ENCODE assay signal across 12 cellular contexts in genomic region chr9:16321461-16322119, GRCh38.
DNase-seq lines count a peak whose midpoint lies in the region; ATAC-seq, FAIRE-seq and TF ChIP-seq lines count a peak whose summit lies in the region.
"Had no signal": no experiment of that assay in that cellular context is flagged by ENCODE, and none has a peak within 500 bp of the region (broad histone marks: within the 10 kb centered on the region; RNA-seq: fewer than 3 reads in every experiment).

No MANE protein-coding gene starts in this region.

- H3K9me3 ChIP-seq in lung (ENCODE audit: control insufficient read depth in 2 of 2, insufficient read depth in 1 of 2, low read length in 1 of 2) = no peaks in the 10 kb centered on the region

- DNase-seq in AG09309 (ENCODE audit: low read depth) (peak; percentile 21), HTR-8/SVneo (ENCODE audit: insufficient read length, low spot score) (peak; percentile 26), lung (ENCODE audit: low spot score) (no peak), cortex of kidney (lab: John Stamatoyannopoulos, UW) (no peak), NCI-H446 treated with DMSO at 0.1 percent for 48 hours (lab: John Stamatoyannopoulos, UW) (no peak)
- DNase-seq in T-helper 2 cell treated with Interferon-gamma antibody and Interleukin-4, amounts not matched to agents 5 μg/mL and 100 μg/mL, for 36 hours (ENCODE audit: low spot score) = no peak
- DNase-seq: activated CD8-positive, alpha-beta memory T cell treated with anti-CD3 and anti-CD28 coated beads, Interleukin-2, amount 10 ng/mL, durations not matched to agents 7 days and 5 days; glutamatergic neuron; stimulated activated CD4-positive, alpha-beta T cell treated with anti-CD3 and anti-CD28 coated beads, Interleukin-1b, Interleukin-23, amount 100 ng/mL, for 48 hours had no signal

- peak overlapping the region; percentile 20 for H3K27ac Mint-ChIP-seq in dendritic cell treated with granulocyte-macrophage colony-stimulating factor and Interleukin-4, amounts not matched to agents 40 ng/mL and 50 ng/mL, for 4 days
- no peak overlapping the region for H3K27ac Mint-ChIP-seq in T-helper 2 cell treated with Interferon-gamma antibody and Interleukin-4, amounts not matched to agents 5 μg/mL and 100 μg/mL, for 36 hours
- H3K27ac Mint-ChIP-seq: activated CD8-positive, alpha-beta memory T cell treated with anti-CD3 and anti-CD28 coated beads, Interleukin-2, amount 10 ng/mL, durations not matched to agents 7 days and 5 days had no signal

- H3K9me3 Mint-ChIP-seq in dendritic cell treated with granulocyte-macrophage colony-stimulating factor and Interleukin-4, amounts not matched to agents 40 ng/mL and 50 ng/mL, for 4 days = no peaks in the 10 kb centered on the region
- H3K9me3 Mint-ChIP-seq in T-helper 2 cell treated with Interferon-gamma antibody and Interleukin-4, amounts not matched to agents 5 μg/mL and 100 μg/mL, for 36 hours = no peaks in the 10 kb centered on the region

- no peaks in the 10 kb centered on the region for H3K36me3 Mint-ChIP-seq in dendritic cell treated with granulocyte-macrophage colony-stimulating factor and Interleukin-4, amounts not matched to agents 40 ng/mL and 50 ng/mL, for 4 days (ENCODE audit: low read depth)
- no peaks in the 10 kb centered on the region for H3K36me3 Mint-ChIP-seq in T-helper 2 cell treated with Interferon-gamma antibody and Interleukin-4, amounts not matched to agents 5 μg/mL and 100 μg/mL, for 36 hours (ENCODE audit: low read depth)
- H3K36me3 Mint-ChIP-seq: activated CD8-positive, alpha-beta memory T cell treated with anti-CD3 and anti-CD28 coated beads, Interleukin-2, amount 10 ng/mL, durations not matched to agents 7 days and 5 days had no signal

- FAIRE-seq in HTR-8/SVneo (lab: Jason Lieb, UNC) = no peak
- FAIRE-seq: K562 had no signal

- H3K4me3 Mint-ChIP-seq in dendritic cell treated with granulocyte-macrophage colony-stimulating factor and Interleukin-4, amounts not matched to agents 40 ng/mL and 50 ng/mL, for 4 days = no peak overlapping the region
- no peak overlapping the region for H3K4me3 Mint-ChIP-seq in T-helper 2 cell treated with Interferon-gamma antibody and Interleukin-4, amounts not matched to agents 5 μg/mL and 100 μg/mL, for 36 hours
- H3K4me3 Mint-ChIP-seq: activated CD8-positive, alpha-beta memory T cell treated with anti-CD3 and anti-CD28 coated beads, Interleukin-2, amount 10 ng/mL, durations not matched to agents 7 days and 5 days had no signal

- H3K27me3 ChIP-seq in lung (ENCODE audit: control insufficient read depth, insufficient read depth) = no peaks in the 10 kb centered on the region

- no peak overlapping the region for H3K27ac ChIP-seq in lung (ENCODE audit: low read depth in 1 of 2, low read length in 1 of 2)

- no peak for TF ChIP-seq CTCF in AG09309 (IDR thresholded peaks at IDR 0.05; ENCODE audit: control insufficient read depth, insufficient read depth, low read depth, low read length, missing control alignments)
- no peak for TF ChIP-seq CTCF in lung (IDR thresholded peaks at IDR 0.05; ENCODE audit: control extremely low read depth, extremely low read depth)

- peaks cover 5% of the 10 kb centered on the region for H3K4me1 Mint-ChIP-seq in dendritic cell treated with granulocyte-macrophage colony-stimulating factor and Interleukin-4, amounts not matched to agents 40 ng/mL and 50 ng/mL, for 4 days (ENCODE audit: low read depth)
- H3K4me1 Mint-ChIP-seq in T-helper 2 cell treated with Interferon-gamma antibody and Interleukin-4, amounts not matched to agents 5 μg/mL and 100 μg/mL, for 36 hours (ENCODE audit: low read depth) = no peaks in the 10 kb centered on the region
- H3K4me1 Mint-ChIP-seq: activated CD8-positive, alpha-beta memory T cell treated with anti-CD3 and anti-CD28 coated beads, Interleukin-2, amount 10 ng/mL, durations not matched to agents 7 days and 5 days had no signal

- H3K36me3 ChIP-seq in lung (ENCODE audit: control insufficient read depth in 2 of 2, insufficient read depth in 2 of 2, low read length in 2 of 2) = no peaks in the 10 kb centered on the region

- peaks cover 10% of the 10 kb centered on the region for H3K27me3 Mint-ChIP-seq in dendritic cell treated with granulocyte-macrophage colony-stimulating factor and Interleukin-4, amounts not matched to agents 40 ng/mL and 50 ng/mL, for 4 days
- no peaks in the 10 kb centered on the region for H3K27me3 Mint-ChIP-seq in T-helper 2 cell treated with Interferon-gamma antibody and Interleukin-4, amounts not matched to agents 5 μg/mL and 100 μg/mL, for 36 hours (ENCODE audit: low read depth)
- H3K27me3 Mint-ChIP-seq: activated CD8-positive, alpha-beta memory T cell treated with anti-CD3 and anti-CD28 coated beads, Interleukin-2, amount 10 ng/mL, durations not matched to agents 7 days and 5 days had no signal

- intact Hi-C loops in dendritic cell treated with granulocyte-macrophage colony-stimulating factor and Interleukin-4, amounts not matched to agents 40 ng/mL and 50 ng/mL, for 4 days (cut with micrococcal nuclease) = no loop called here

- no peaks in the 10 kb centered on the region for H3K4me1 ChIP-seq in lung (ENCODE audit: control insufficient read depth in 2 of 2, insufficient read depth in 2 of 2, low read length in 2 of 2)

- peak; percentile 74 for ATAC-seq in lung (ENCODE audit: insufficient read depth, low FRiP score)
- ATAC-seq in GM18909 (IDR thresholded peaks at IDR 0.05; ENCODE audit: poor library complexity, unreplicated experiment) = no peak
- ATAC-seq: activated CD8-positive, alpha-beta memory T cell treated with anti-CD3 and anti-CD28 coated beads, Interleukin-2, amount 10 ng/mL, durations not matched to agents 7 days and 5 days; K562 had no signal

- no peak overlapping the region for H3K4me3 ChIP-seq in AG09309 (ENCODE audit: control insufficient read depth, low read depth, low read length)
- no peak overlapping the region for H3K4me3 ChIP-seq in lung
- H3K4me3 ChIP-seq: K562 had no signal

- WGBS in lung, 2 donors = 72 to 75% methylated on average over 7 of the region's 7 CpGs

Comparison
In these comparisons a context has a peak if more than half of its experiments do, and no peak if none do; other contexts are left out.
1. DNase-seq: peak in AG09309 (single experiment) and HTR-8/SVneo (single experiment); none in lung (single experiment), cortex of kidney (single experiment), NCI-H446 treated with DMSO at 0.1 percent for 48 hours (single experiment) and T-helper 2 cell treated with Interferon-gamma antibody and Interleukin-4, amounts not matched to agents 5 μg/mL and 100 μg/mL, for 36 hours (single experiment).